In the genomic region with DNA sequence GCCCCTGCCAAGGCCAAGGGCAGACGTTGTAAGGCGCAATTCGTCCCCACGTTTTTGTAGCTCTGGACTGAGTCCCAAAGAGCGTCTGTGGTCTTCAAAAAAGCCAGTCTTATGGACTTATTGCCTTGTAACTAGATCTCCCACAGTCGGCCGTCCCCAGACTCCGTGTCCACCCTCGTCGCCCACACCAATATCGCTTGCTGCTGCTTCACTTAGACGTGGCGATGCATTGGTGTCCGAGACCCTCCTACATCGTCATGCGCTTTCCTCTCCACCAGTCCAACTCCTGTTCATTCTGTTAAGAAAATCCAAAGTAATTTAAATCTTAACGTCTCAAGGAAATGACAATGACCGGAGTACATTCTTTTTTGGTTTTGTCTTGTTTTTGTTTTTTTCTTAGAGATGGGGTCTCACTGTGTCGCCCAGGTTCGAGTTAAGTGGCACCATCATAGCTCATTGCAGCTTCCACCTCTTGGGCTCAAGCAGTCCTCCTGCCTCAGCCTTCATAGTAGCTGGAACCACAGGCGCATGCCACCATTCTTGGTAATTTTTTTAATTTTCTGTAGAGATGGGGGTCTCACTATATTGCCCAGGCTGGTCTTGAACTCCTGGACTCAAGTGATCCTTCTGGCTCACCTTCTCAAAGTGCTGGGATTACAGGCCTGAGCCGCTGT, we compare ENCODE assay signal across 1 cellular context.
TF ChIP-seq lines count a peak whose summit lies in the region.

No MANE protein-coding gene starts in this region.

TF ChIP-seq in HEK293, 187 proteins besides CTCF, POLR2A, EP300 and RAD21 (continued from another document):
- TF ChIP-seq ZNF18 (tag by site-specific recombination; IDR thresholded peaks at IDR 0.05) (no peak), ZNF654 (tag by site-specific recombination; IDR thresholded peaks at IDR 0.05; ENCODE audit: low read depth) (no peak), HOXC10 (CRISPR knock-in tag; IDR thresholded peaks at IDR 0.05) (no peak), ZNF157 (tag by site-specific recombination; IDR thresholded peaks at IDR 0.05) (no peak), SCRT1 (tag by site-specific recombination; IDR thresholded peaks at IDR 0.05; ENCODE audit: borderline replicate concordance) (no peak), ZNF707 (tag by site-specific recombination; IDR thresholded peaks at IDR 0.05) (0 out of 2 replicates have a peak, but pooled peaks have one; percentile 2), ZNF121 (tag by site-specific recombination; IDR thresholded peaks at IDR 0.05) (peak; percentile 99), ZNF248 (tag by site-specific recombination; IDR thresholded peaks at IDR 0.05) (no peak), ZNF701 (tag by site-specific recombination; IDR thresholded peaks at IDR 0.05) (no peak), EGR2 (tag by site-specific recombination; IDR thresholded peaks at IDR 0.05; ENCODE audit: low read depth) (0 out of 2 replicates have a peak, but pooled peaks have one; percentile 11), ZNF274 (IDR thresholded peaks at IDR 0.05; ENCODE audit: low read length) (no peak), ZNF274 (tag by site-specific recombination; IDR thresholded peaks at IDR 0.05; ENCODE audit: borderline replicate concordance) (no peak), ZFP3 (tag by site-specific recombination; IDR thresholded peaks at IDR 0.05; ENCODE audit: low read depth) (no peak), ZBTB10 (tag by site-specific recombination; IDR thresholded peaks at IDR 0.05) (no peak), ZNF394 (tag by site-specific recombination; IDR thresholded peaks at IDR 0.05; ENCODE audit: borderline replicate concordance) (no peak)
- TF ChIP-seq, protein P1, sequence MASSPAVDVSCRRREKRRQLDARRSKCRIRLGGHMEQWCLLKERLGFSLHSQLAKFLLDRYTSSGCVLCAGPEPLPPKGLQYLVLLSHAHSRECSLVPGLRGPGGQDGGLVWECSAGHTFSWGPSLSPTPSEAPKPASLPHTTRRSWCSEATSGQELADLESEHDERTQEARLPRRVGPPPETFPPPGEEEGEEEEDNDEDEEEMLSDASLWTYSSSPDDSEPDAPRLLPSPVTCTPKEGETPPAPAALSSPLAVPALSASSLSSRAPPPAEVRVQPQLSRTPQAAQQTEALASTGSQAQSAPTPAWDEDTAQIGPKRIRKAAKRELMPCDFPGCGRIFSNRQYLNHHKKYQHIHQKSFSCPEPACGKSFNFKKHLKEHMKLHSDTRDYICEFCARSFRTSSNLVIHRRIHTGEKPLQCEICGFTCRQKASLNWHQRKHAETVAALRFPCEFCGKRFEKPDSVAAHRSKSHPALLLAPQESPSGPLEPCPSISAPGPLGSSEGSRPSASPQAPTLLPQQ (tag by site-specific recombination; IDR thresholded peaks at IDR 0.05), result no peak
- TF ChIP-seq, protein P2, sequence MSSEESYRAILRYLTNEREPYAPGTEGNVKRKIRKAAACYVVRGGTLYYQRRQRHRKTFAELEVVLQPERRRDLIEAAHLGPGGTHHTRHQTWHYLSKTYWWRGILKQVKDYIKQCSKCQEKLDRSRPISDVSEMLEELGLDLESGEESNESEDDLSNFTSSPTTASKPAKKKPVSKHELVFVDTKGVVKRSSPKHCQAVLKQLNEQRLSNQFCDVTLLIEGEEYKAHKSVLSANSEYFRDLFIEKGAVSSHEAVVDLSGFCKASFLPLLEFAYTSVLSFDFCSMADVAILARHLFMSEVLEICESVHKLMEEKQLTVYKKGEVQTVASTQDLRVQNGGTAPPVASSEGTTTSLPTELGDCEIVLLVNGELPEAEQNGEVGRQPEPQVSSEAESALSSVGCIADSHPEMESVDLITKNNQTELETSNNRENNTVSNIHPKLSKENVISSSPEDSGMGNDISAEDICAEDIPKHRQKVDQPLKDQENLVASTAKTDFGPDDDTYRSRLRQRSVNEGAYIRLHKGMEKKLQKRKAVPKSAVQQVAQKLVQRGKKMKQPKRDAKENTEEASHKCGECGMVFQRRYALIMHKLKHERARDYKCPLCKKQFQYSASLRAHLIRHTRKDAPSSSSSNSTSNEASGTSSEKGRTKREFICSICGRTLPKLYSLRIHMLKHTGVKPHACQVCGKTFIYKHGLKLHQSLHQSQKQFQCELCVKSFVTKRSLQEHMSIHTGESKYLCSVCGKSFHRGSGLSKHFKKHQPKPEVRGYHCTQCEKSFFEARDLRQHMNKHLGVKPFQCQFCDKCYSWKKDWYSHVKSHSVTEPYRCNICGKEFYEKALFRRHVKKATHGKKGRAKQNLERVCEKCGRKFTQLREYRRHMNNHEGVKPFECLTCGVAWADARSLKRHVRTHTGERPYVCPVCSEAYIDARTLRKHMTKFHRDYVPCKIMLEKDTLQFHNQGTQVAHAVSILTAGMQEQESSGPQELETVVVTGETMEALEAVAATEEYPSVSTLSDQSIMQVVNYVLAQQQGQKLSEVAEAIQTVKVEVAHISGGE (tag by site-specific recombination; conservative IDR thresholded peaks at IDR 0.05; ENCODE audit: low read depth), result no peak
TF ChIP-seq in HEK293: peak in this region for 5.
